ENCODE assay signal across 8 cellular contexts in the genomic region with DNA sequence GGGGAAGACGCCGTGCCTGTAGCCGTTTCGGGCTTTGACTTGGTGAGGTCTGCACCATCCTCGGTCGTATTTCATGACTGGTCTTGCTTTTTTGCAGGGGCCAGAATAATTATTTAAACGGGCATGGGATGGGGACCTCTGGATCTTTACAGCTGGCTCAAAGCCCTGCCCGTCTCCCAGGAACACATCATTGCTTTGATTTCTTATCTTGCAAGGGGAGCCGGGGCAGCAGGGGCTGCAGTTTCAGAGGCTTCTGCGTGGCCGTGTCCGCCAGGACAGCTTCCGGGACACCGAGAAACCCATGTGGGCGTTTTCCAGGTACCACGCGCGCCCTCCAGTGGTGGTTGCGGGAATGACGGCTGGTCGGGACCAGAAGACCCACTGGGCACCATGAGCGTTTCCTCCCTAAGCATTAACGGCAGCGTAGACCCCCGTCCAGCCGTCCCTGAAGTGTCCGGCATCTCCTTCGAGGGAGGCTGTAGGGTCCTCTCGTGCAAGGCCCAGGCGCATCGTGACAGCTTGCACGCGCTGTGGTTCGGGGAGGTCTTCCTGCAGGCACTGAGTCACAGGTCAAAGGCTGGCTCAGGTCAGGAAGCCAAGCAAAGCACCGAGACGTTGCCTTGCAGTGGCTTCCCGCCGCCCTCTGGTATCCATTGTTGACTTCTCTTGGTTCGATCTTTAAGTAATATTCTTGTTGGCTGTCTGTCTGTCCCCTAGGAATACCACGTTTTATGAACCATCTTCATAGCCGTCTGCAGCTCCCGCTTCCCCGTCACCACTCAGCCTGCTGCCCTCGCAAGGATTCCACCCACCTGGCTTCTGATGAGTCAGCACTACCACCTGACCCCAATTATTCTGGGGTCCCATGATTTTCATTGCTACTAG. TPM values are rescaled to one million over a fixed set of nuclear protein-coding genes. Genes with fewer than 3 reads are reported as not detected.
A peak's percentile ranks its signal among the peaks of the same experiment; 100 is the strongest.
DNase-seq lines count a peak whose midpoint lies in the region; ATAC-seq, FAIRE-seq and TF ChIP-seq lines count a peak whose summit lies in the region.

No MANE protein-coding gene starts in this region.

- intact Hi-C loops in cardiac septum (cut with DNase I) = loop anchor here (5.0 kb wide), 1 partner anchor 184 kb away; no protein-coding TSS in a partner anchor
- intact Hi-C loops in prostate gland (cut with DNase I) = loop anchor here (5.0 kb wide), 1 partner anchor 89 kb away; a partner anchor contains a TSS

- no peaks in the 10 kb centered on the region for H3F3A ChIP-seq in MM.1S (ENCODE audit: insufficient read depth, low read length)

- H3K27me3 Mint-ChIP-seq in activated naive CD4-positive, alpha-beta T cell treated with anti-CD3 and anti-CD28 coated beads, Interleukin-2, amount 50 U/mL, for 24 hours = peaks cover 5% of the 10 kb centered on the region

- no peaks in the 10 kb centered on the region for H3K9me2 ChIP-seq in MM.1S (replicated peaks; ENCODE audit: insufficient read depth, low read length)

- 21% methylated on average over 44 of the region's 44 CpGs for WGBS in prostate gland

- H3K9me3 ChIP-seq in MM.1S (replicated peaks; ENCODE audit: insufficient read depth, low read length) (no peaks in the 10 kb centered on the region), prostate gland (no peaks in the 10 kb centered on the region)

- no peaks in the 10 kb centered on the region for H3K9me3 Mint-ChIP-seq in activated naive CD4-positive, alpha-beta T cell treated with anti-CD3 and anti-CD28 coated beads, Interleukin-2, amount 50 U/mL, for 24 hours

- FAIRE-seq in urothelium cell line (lab: Jason Lieb, UNC) = no peak

- peak overlapping the region; percentile 71 for H2AFZ ChIP-seq in MM.1S (ENCODE audit: low read length)

- peaks cover 13% of the 10 kb centered on the region for H3K4me1 Mint-ChIP-seq in activated naive CD4-positive, alpha-beta T cell treated with anti-CD3 and anti-CD28 coated beads, Interleukin-2, amount 50 U/mL, for 24 hours

- peak overlapping the region; percentile 27 for H3K4me3 Mint-ChIP-seq in activated naive CD4-positive, alpha-beta T cell treated with anti-CD3 and anti-CD28 coated beads, Interleukin-2, amount 50 U/mL, for 24 hours

- H3K27ac ChIP-seq in MM.1S (ENCODE audit: low read length) = no peak overlapping the region
- no peak overlapping the region for H3K27ac ChIP-seq in prostate gland

- TF ChIP-seq POLR2A in prostate gland (IDR thresholded peaks at IDR 0.05) = no peak

- TF ChIP-seq CTCF in MM.1S (IDR thresholded peaks at IDR 0.05; ENCODE audit: low read length) (peak; percentile 91), prostate gland (IDR thresholded peaks at IDR 0.05) (peak; percentile 73 to 87 (median 82))

- H3K27me3 ChIP-seq in MM.1S (replicated peaks; ENCODE audit: insufficient read depth, low read length) = peaks cover 48% of the 10 kb centered on the region
- no peaks in the 10 kb centered on the region for H3K27me3 ChIP-seq in prostate gland (replicated peaks; ENCODE audit: insufficient read depth)

- peak overlapping the region; percentile 40 for H3K4me3 ChIP-seq in MM.1S (ENCODE audit: low read length)
- H3K4me3 ChIP-seq in prostate gland = no peak overlapping the region

- no peaks in the 10 kb centered on the region for H3K36me3 Mint-ChIP-seq in activated naive CD4-positive, alpha-beta T cell treated with anti-CD3 and anti-CD28 coated beads, Interleukin-2, amount 50 U/mL, for 24 hours

- H4K20me1 ChIP-seq in MM.1S (ENCODE audit: insufficient read depth, low read length) = no peaks in the 10 kb centered on the region

- H3K36me3 ChIP-seq in MM.1S (replicated peaks; ENCODE audit: insufficient read depth, low read length) (no peaks in the 10 kb centered on the region), prostate gland (no peaks in the 10 kb centered on the region)

- H3K4me2 ChIP-seq in MM.1S (ENCODE audit: low read depth, low read length) = peak overlapping the region; percentile 71

- no peak overlapping the region for H3K9ac ChIP-seq in MM.1S (ENCODE audit: low read length)

- H3K4me1 ChIP-seq in MM.1S (ENCODE audit: low read length) = peaks cover 7% of the 10 kb centered on the region; the same call in 1 of the 2 replicates
- no peaks in the 10 kb centered on the region for H3K4me1 ChIP-seq in prostate gland (replicated peaks)

- DNase-seq in AG08395 (ENCODE audit: low spot score) (peak; percentile 78), MM.1S (peak; percentile 64), SKM-1 treated with dmso at 0.1 percent for 144 hours (lab: John Stamatoyannopoulos, UW; ENCODE audit: unreplicated experiment) (peak; percentile 73), cardiac septum (ENCODE audit: low spot score) (peak; percentile 91), prostate gland (ENCODE audit: low spot score) (peak; percentile 64), urothelium cell line (ENCODE audit: low spot score) (peak; percentile 96)

- ATAC-seq in GM19035 (IDR thresholded peaks at IDR 0.05; ENCODE audit: unreplicated experiment) = peak; percentile 76

- no peaks in the 10 kb centered on the region for H3K79me2 ChIP-seq in MM.1S (ENCODE audit: low read length)

- peak overlapping the region; percentile 2 for H3K27ac Mint-ChIP-seq in activated naive CD4-positive, alpha-beta T cell treated with anti-CD3 and anti-CD28 coated beads, Interleukin-2, amount 50 U/mL, for 24 hours

RNA-seq across cellular contexts. Expression of a gene that starts 16.2 kb away (rescaled TPM):
- total RNA-seq in cardiac septum (8.8 TPM), prostate gland (10 to 100 TPM; 25.0 to 36.3 TPM)

RNA-seq across cellular contexts. Expression of a gene that starts 56.5 kb away (rescaled TPM):
- total RNA-seq in cardiac septum (not detected), prostate gland (not detected)
